2 cellular contexts compared by ENCODE assay signal in the genomic region with DNA sequence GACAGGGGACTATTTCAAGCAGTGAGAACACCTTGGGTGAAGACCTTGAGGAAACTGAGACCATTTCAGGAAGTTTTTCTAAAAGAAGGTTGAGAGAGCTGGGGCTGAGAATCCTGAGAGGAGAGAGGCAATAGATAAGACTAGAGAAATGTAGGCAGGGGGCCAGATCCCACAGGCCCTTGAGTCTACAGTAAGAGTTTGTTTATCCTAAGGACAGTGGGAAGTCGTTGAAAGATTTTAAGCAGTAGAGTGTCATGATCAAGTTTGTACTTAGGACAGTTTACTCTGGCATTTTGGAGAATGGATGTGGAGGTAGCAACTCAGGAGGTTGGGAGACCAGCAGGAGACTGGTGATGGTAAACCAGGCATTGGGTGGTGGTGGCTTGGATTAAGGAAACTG.
TF ChIP-seq lines count a peak whose summit lies in the region.

No MANE protein-coding gene starts in this region.

TF ChIP-seq in GM23338, 12 proteins besides CTCF, POLR2A, EP300 and RAD21 (continues in another document):
- TF ChIP-seq STAT1 (IDR thresholded peaks at IDR 0.05; ENCODE audit: unreplicated experiment) (no peak), NANOG (IDR thresholded peaks at IDR 0.05; ENCODE audit: borderline replicate concordance) (no peak), ZNF114 (CRISPR knock-in tag; IDR thresholded peaks at IDR 0.05) (no peak), POLR2AphosphoS5 (IDR thresholded peaks at IDR 0.05; ENCODE audit: low read depth) (no peak), EZH2phosphoT487 (IDR thresholded peaks at IDR 0.05; ENCODE audit: unreplicated experiment) (no peak), CREB1 (CRISPR knock-in tag; IDR thresholded peaks at IDR 0.05; ENCODE audit: low read depth) (no peak), ZNF331 (CRISPR knock-in tag; IDR thresholded peaks at IDR 0.05; ENCODE audit: low read depth) (no peak), EZH2 (IDR thresholded peaks at IDR 0.05; ENCODE audit: low read depth, unreplicated experiment) (no peak)
- TF ChIP-seq, protein P1, sequence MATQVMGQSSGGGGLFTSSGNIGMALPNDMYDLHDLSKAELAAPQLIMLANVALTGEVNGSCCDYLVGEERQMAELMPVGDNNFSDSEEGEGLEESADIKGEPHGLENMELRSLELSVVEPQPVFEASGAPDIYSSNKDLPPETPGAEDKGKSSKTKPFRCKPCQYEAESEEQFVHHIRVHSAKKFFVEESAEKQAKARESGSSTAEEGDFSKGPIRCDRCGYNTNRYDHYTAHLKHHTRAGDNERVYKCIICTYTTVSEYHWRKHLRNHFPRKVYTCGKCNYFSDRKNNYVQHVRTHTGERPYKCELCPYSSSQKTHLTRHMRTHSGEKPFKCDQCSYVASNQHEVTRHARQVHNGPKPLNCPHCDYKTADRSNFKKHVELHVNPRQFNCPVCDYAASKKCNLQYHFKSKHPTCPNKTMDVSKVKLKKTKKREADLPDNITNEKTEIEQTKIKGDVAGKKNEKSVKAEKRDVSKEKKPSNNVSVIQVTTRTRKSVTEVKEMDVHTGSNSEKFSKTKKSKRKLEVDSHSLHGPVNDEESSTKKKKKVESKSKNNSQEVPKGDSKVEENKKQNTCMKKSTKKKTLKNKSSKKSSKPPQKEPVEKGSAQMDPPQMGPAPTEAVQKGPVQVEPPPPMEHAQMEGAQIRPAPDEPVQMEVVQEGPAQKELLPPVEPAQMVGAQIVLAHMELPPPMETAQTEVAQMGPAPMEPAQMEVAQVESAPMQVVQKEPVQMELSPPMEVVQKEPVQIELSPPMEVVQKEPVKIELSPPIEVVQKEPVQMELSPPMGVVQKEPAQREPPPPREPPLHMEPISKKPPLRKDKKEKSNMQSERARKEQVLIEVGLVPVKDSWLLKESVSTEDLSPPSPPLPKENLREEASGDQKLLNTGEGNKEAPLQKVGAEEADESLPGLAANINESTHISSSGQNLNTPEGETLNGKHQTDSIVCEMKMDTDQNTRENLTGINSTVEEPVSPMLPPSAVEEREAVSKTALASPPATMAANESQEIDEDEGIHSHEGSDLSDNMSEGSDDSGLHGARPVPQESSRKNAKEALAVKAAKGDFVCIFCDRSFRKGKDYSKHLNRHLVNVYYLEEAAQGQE (IDR thresholded peaks at IDR 0.05; ENCODE audit: unreplicated experiment): no peak
- TF ChIP-seq, protein P2, sequence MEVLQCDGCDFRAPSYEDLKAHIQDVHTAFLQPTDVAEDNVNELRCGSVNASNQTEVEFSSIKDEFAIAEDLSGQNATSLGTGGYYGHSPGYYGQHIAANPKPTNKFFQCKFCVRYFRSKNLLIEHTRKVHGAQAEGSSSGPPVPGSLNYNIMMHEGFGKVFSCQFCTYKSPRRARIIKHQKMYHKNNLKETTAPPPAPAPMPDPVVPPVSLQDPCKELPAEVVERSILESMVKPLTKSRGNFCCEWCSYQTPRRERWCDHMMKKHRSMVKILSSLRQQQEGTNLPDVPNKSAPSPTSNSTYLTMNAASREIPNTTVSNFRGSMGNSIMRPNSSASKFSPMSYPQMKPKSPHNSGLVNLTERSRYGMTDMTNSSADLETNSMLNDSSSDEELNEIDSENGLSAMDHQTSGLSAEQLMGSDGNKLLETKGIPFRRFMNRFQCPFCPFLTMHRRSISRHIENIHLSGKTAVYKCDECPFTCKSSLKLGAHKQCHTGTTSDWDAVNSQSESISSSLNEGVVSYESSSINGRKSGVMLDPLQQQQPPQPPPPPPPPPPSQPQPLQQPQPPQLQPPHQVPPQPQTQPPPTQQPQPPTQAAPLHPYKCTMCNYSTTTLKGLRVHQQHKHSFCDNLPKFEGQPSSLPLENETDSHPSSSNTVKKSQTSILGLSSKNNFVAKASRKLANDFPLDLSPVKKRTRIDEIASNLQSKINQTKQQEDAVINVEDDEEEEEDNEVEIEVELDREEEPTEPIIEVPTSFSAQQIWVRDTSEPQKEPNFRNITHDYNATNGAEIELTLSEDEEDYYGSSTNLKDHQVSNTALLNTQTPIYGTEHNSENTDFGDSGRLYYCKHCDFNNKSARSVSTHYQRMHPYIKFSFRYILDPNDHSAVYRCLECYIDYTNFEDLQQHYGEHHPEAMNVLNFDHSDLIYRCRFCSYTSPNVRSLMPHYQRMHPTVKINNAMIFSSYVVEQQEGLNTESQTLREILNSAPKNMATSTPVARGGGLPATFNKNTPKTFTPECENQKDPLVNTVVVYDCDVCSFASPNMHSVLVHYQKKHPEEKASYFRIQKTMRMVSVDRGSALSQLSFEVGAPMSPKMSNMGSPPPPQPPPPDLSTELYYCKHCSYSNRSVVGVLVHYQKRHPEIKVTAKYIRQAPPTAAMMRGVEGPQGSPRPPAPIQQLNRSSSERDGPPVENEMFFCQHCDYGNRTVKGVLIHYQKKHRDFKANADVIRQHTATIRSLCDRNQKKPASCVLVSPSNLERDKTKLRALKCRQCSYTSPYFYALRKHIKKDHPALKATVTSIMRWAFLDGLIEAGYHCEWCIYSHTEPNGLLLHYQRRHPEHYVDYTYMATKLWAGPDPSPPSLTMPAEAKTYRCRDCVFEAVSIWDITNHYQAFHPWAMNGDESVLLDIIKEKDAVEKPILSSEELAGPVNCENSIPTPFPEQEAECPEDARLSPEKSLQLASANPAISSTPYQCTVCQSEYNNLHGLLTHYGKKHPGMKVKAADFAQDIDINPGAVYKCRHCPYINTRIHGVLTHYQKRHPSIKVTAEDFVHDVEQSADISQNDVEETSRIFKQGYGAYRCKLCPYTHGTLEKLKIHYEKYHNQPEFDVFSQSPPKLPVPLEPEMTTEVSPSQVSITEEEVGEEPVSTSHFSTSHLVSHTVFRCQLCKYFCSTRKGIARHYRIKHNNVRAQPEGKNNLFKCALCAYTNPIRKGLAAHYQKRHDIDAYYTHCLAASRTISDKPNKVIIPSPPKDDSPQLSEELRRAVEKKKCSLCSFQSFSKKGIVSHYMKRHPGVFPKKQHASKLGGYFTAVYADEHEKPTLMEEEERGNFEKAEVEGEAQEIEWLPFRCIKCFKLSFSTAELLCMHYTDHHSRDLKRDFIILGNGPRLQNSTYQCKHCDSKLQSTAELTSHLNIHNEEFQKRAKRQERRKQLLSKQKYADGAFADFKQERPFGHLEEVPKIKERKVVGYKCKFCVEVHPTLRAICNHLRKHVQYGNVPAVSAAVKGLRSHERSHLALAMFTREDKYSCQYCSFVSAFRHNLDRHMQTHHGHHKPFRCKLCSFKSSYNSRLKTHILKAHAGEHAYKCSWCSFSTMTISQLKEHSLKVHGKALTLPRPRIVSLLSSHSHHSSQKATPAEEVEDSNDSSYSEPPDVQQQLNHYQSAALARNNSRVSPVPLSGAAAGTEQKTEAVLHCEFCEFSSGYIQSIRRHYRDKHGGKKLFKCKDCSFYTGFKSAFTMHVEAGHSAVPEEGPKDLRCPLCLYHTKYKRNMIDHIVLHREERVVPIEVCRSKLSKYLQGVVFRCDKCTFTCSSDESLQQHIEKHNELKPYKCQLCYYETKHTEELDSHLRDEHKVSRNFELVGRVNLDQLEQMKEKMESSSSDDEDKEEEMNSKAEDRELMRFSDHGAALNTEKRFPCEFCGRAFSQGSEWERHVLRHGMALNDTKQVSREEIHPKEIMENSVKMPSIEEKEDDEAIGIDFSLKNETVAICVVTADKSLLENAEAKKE (CRISPR knock-in tag; IDR thresholded peaks at IDR 0.05): no peak

TF ChIP-seq in HepG2, 621 proteins besides CTCF, POLR2A, EP300 and RAD21:
- TF ChIP-seq ZNF629 (CRISPR knock-in tag; conservative IDR thresholded peaks at IDR 0.05): no peak
- no peak for TF ChIP-seq REL (CRISPR knock-in tag; conservative IDR thresholded peaks at IDR 0.05)
- TF ChIP-seq TBX3 (IDR thresholded peaks at IDR 0.05; ENCODE audit: borderline replicate concordance): no peak
- TF ChIP-seq TAF15 (IDR thresholded peaks at IDR 0.05; ENCODE audit: low read depth, low read length, poor library complexity, severe bottlenecking): no peak
- TF ChIP-seq CENPX (CRISPR knock-in tag; IDR thresholded peaks at IDR 0.05): no peak
- no peak for TF ChIP-seq ZFYVE20 (CRISPR knock-in tag; IDR thresholded peaks at IDR 0.05; ENCODE audit: borderline replicate concordance, low read depth)
- no peak for TF ChIP-seq ZFP36L1 (CRISPR knock-in tag; IDR thresholded peaks at IDR 0.05)
- TF ChIP-seq, protein P3, sequence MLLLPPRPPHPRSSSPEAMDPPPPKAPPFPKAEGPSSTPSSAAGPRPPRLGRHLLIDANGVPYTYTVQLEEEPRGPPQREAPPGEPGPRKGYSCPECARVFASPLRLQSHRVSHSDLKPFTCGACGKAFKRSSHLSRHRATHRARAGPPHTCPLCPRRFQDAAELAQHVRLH (CRISPR knock-in tag; IDR thresholded peaks at IDR 0.05; ENCODE audit: borderline replicate concordance, low read depth): no peak
- no peak for TF ChIP-seq ZFAT (CRISPR knock-in tag; conservative IDR thresholded peaks at IDR 0.05)
